In the genomic region with DNA sequence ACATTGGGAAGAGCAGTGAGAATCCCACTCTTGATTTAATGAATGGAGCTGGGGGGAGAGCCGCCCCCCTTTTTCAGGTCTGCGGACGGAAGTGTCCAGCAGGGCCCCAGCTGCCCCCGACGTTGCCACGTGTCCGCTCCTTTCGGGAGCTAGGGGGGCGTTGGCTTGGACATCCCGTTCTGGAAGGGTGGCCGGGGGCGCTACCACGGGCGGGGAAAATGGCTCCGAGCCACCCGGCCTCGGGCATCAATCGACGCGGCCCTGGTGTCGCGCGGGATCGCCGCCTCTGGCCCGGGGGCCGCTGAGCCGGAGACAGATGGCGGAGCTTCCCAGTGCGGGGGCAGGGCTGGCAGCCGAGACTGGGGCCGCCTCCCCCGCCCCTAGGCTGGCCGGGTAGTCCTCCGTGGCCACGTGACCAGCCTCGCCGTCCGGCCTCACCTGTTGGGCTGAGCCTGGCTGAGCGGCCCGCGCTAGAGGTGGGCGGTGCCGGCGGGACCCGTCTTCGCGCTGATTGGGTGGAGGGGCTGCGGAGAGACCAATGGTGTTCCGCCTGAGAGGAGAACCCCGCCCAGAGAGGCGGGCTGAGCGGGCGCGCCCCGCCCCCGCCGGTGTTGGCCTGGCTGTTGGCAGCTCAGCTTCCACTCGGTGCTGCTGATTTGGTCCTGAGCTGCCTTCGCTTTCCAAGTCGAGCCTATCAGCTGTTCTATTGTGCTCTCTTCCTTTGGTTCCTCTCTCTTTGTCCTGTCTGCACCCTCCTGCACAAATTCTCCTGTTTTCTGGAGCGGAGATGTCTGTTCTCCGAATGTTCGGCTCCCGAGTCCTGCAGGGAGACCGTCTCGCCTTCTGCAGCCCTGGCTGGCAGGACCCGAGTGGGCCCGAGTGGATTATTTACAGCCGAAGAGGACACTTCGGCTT, we compare ENCODE assay signal across 8 cellular contexts. TPM values are rescaled to one million over a fixed set of nuclear protein-coding genes. Genes with fewer than 3 reads are reported as not detected.
DNase-seq lines count a peak whose midpoint lies in the region; ATAC-seq and TF ChIP-seq lines count a peak whose summit lies in the region.

No MANE protein-coding gene starts in this region.

- intact Hi-C loops in lower lobe of right lung (cut with DNase I): loop anchor here (10.0 kb wide), 1 partner anchor 714 kb away; no protein-coding TSS in a partner anchor

- H4K20me1 ChIP-seq in BLaER1: peaks cover 63% of the 10 kb centered on the region

- peak; percentile 99 for ATAC-seq in lower lobe of right lung

- H3K36me3 ChIP-seq in BLaER1: peaks cover 48% of the 10 kb centered on the region
- H3K36me3 ChIP-seq in effector memory CD4-positive, alpha-beta T cell (ENCODE audit: control insufficient read depth, insufficient read depth, low read length): peaks cover 6% of the 10 kb centered on the region
- H3K36me3 ChIP-seq in lower lobe of right lung: no peaks in the 10 kb centered on the region

- peak; percentile 79 for DNase-seq in HCEC 1CT
- DNase-seq in NCI-H2227 (lab: John Stamatoyannopoulos, UW; ENCODE audit: unreplicated experiment): peak; percentile 66
- DNase-seq in activated CD8-positive, alpha-beta memory T cell treated with anti-CD3 and anti-CD28 coated beads for 48 hours (ENCODE audit: low read depth in 2 of 3, low spot score in 2 of 3): peak; percentile 74 to 86 (median 83)
- DNase-seq in effector memory CD4-positive, alpha-beta T cell: peak; percentile 85 to 92 (median 92)
- DNase-seq in lower lobe of right lung: peak; percentile 89
- DNase-seq in stimulated activated CD4-positive, alpha-beta T cell treated with anti-CD3 and anti-CD28 coated beads, Interleukin-4, amount 100 ng/mL, for 1 hour: peak; percentile 91
- DNase-seq in DMS153 treated with DMSO at 0.1 percent for 48 hours (lab: John Stamatoyannopoulos, UW; ENCODE audit: unreplicated experiment): no peak

- H3K9me3 ChIP-seq in BLaER1: peaks cover 7% of the 10 kb centered on the region; the same call in 1 of the 2 replicates
- no peaks in the 10 kb centered on the region for H3K9me3 ChIP-seq in effector memory CD4-positive, alpha-beta T cell (ENCODE audit: control insufficient read depth, low read length)
- no peaks in the 10 kb centered on the region for H3K9me3 ChIP-seq in lower lobe of right lung

- TF ChIP-seq CTCF in lower lobe of right lung (IDR thresholded peaks at IDR 0.05): no peak

- H3K27ac ChIP-seq in BLaER1: peak overlapping the region; percentile 79
- peak overlapping the region; percentile 46 for H3K27ac ChIP-seq in effector memory CD4-positive, alpha-beta T cell (ENCODE audit: insufficient read depth, low read length, poor library complexity, severe bottlenecking)
- H3K27ac ChIP-seq in lower lobe of right lung: no peak overlapping the region

- H3K4me3 ChIP-seq in BLaER1: peak overlapping the region; percentile 69
- H3K4me3 ChIP-seq in effector memory CD4-positive, alpha-beta T cell (ENCODE audit: insufficient read depth, low read depth, low read length, poor library complexity, severe bottlenecking): peak overlapping the region; percentile 62
- peak overlapping the region; percentile 56 for H3K4me3 ChIP-seq in lower lobe of right lung

- H3K4me1 ChIP-seq in BLaER1 (peaks cover 92% of the 10 kb centered on the region), lower lobe of right lung (peaks cover 20% of the 10 kb centered on the region)
- peaks cover 31% of the 10 kb centered on the region for H3K4me1 ChIP-seq in effector memory CD4-positive, alpha-beta T cell (ENCODE audit: control insufficient read depth, insufficient read depth, low read length, poor library complexity, severe bottlenecking)

- H3K27me3 ChIP-seq in BLaER1 (no peaks in the 10 kb centered on the region), lower lobe of right lung (ENCODE audit: low read depth) (peaks cover 46% of the 10 kb centered on the region)
- H3K27me3 ChIP-seq in effector memory CD4-positive, alpha-beta T cell (replicated peaks; ENCODE audit: control insufficient read depth, insufficient read depth, low read length, poor library complexity, severe bottlenecking): no peaks in the 10 kb centered on the region

- H3K9ac ChIP-seq in BLaER1: peak overlapping the region; percentile 75

- H3K4me2 ChIP-seq in BLaER1: peak overlapping the region; percentile 91

RNA-seq across cellular contexts. Expression of a gene that starts 8.3 kb away (rescaled TPM):
- 3.4 TPM for total RNA-seq in lower lobe of right lung
